In genomic region chr21:14270631-14271030, GRCh38 we compare ENCODE assay signal across 38 cellular contexts. TPM values are rescaled to one million over a fixed set of nuclear protein-coding genes. Genes with fewer than 3 reads are reported as not detected.
"Had no signal": no experiment of that assay in that cellular context is flagged by ENCODE, and none has a peak within 500 bp of the region (broad histone marks: within the 10 kb centered on the region; RNA-seq: fewer than 3 reads in every experiment).

No MANE protein-coding gene starts in this region.

- H3K4me2 ChIP-seq: PC-9 had no signal

- H3K27me3 ChIP-seq: body of pancreas, breast epithelium, MG63 had no signal

- H3K36me3 ChIP-seq: breast epithelium, MG63, WERI-Rb-1 had no signal

- ATAC-seq: activated CD8-positive, alpha-beta T cell treated with anti-CD3 and anti-CD28 coated beads for 36 hours; activated T-cell treated with anti-CD3 and anti-CD28 coated beads, Interleukin-2, amount 50 U/mL, for 72 hours; activated T-helper 17 cell treated with anti-CD3 and anti-CD28 coated beads, Interleukin-2, amount 50 U/mL, for 72 hours; body of pancreas had no signal

- H2AFZ ChIP-seq: PC-9 had no signal

- DNase-seq: activated CD4-positive, alpha-beta T cell treated with anti-CD3 and anti-CD28 coated beads for 1 hour; activated CD4-positive, alpha-beta T cell treated with anti-CD3 and anti-CD28 coated beads for 48 hours; activated CD4-positive, CD25-positive, alpha-beta regulatory T cell; activated CD8-positive, alpha-beta T cell treated with anti-CD3 and anti-CD28 coated beads for 36 hours; activated effector memory CD4-positive, alpha-beta T cell treated with anti-CD3 and anti-CD28 coated beads, Interleukin-2, amount 50 U/mL, for 16 hours; activated naive CD4-positive, alpha-beta T cell treated with Interleukin-2 at 50 U/mL for 16 hours; activated naive CD8-positive, alpha-beta T cell treated with anti-CD3 and anti-CD28 coated beads, Interleukin-2, amount 10 ng/mL, durations not matched to agents 7 days and 5 days; activated T-cell treated with anti-CD3 and anti-CD28 coated beads, Interleukin-2, amount 50 U/mL, for 1 hour; activated T-cell treated with anti-CD3 and anti-CD28 coated beads, Interleukin-2, amount 50 U/mL, for 72 hours; amygdala; body of pancreas; Kasumi-1; KG1; MG63; NCI-H1048; NCI-H1105 treated with DMSO at 0.1 percent for 48 hours; NCI-H1436; NCI-H1694; NCI-H1930; NCI-H2081 treated with DMSO at 0.1 percent for 48 hours; NCI-H345; NCI-H524 treated with DMSO at 0.1 percent for 48 hours; NK-92 treated with Interleukin-12 subunit alpha and Interleukin-12 subunit beta, amount 100 ng/mL, for 24 hours; PC-9; Right ventricle myocardium superior; SW 1271; T-helper 1 cell; T-helper 2 cell; T1000; WERI-Rb-1 had no signal

- H3K4me3 ChIP-seq: body of pancreas, breast epithelium, MG63, PC-9 had no signal

- FAIRE-seq: astrocyte had no signal

- H3K4me1 ChIP-seq: breast epithelium had no signal

- H3K27ac ChIP-seq: body of pancreas, breast epithelium, PC-9, WERI-Rb-1 had no signal

- H3K9me3 ChIP-seq: body of pancreas, breast epithelium, MG63 had no signal

RNA-seq across cellular contexts. Expression of gene RBM11, which starts 54.7 kb away (rescaled TPM):
- total RNA-seq: Right ventricle myocardium superior had no signal

RNA-seq across cellular contexts. Expression of gene LIPI, which starts 59.9 kb away (rescaled TPM):
- total RNA-seq: activated CD8-positive, alpha-beta memory T cell treated with anti-CD3 and anti-CD28 coated beads for 36 hours; activated CD8-positive, alpha-beta T cell treated with anti-CD3 and anti-CD28 coated beads for 36 hours; activated naive CD8-positive, alpha-beta T cell treated with anti-CD3 and anti-CD28 coated beads, Interleukin-2, amount 10 ng/mL, durations not matched to agents 7 days and 5 days; activated T-cell treated with anti-CD3 and anti-CD28 coated beads, Interleukin-2, amount 50 U/mL, for 72 hours; activated T-helper 17 cell treated with anti-CD3 and anti-CD28 coated beads, Interleukin-2, amount 50 U/mL, for 72 hours; astrocyte; body of pancreas; breast epithelium; NCI-H460; OCI-LY7; PC-9; Right ventricle myocardium superior had no signal
- polyA plus RNA-seq: adipose tissue, IgD-negative memory B cell had no signal
